In the genomic region with DNA sequence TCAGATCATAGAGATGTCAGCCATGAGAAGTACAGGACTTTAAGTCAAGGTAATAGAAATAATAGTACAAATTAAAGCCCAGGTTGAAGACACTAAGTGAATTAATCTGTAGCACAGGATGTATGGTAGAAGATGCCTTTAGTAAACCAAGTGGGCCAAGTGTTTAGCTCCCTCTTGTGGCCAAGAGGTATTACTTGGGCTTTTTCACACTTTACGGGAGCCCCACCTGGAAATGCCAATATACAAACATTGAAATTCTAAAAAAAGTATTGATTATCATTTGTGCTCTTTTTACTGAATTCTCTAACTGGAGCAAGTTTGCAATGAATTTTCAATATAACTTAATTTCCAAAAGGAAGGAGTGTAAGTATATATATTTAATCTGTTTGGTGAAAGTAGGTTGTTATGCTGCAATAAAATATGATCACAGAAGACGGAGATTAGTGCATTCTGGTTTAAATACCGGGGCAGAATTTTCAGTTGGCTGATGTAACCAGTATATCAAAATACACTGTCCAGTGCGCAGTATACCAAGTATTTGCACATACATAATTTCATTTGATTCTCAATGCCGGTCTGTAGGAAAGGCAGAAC, we compare ENCODE assay signal across 8 cellular contexts.
DNase-seq lines count a peak whose midpoint lies in the region; ATAC-seq, FAIRE-seq and TF ChIP-seq lines count a peak whose summit lies in the region.

No MANE protein-coding gene starts in this region.

- no peak overlapping the region for H3K27ac ChIP-seq in cardiac muscle cell
- no peak overlapping the region for H3K27ac ChIP-seq in left lung
- H3K27ac ChIP-seq in vagina = no peak overlapping the region

- in situ Hi-C loops in T47D (cut with HindIII; ENCODE audit: low pct_unique_long_range_greater_than_20kb, low sequenced_read_pairs) = no loop called here

- DNase-seq in cardiac muscle cell (ENCODE audit: low read depth in 1 of 2, low spot score in 1 of 2) (peak; percentile 66 to 72), cardiac septum (ENCODE audit: low spot score) (no peak), HS-5 (ENCODE audit: low read depth) (peak; percentile 16), RCC 7860 (ENCODE audit: low spot score) (peak; percentile 10), T47D (ENCODE audit: low read depth in 1 of 2, low spot score in 1 of 2) (peak; percentile 35 to 74), left lung (no peak), vagina (ENCODE audit: extremely low spot score in 2 of 2) (no peak)

- H3K4me3 ChIP-seq in cardiac muscle cell (no peak overlapping the region), left lung (no peak overlapping the region), vagina (no peak overlapping the region)

- no peaks in the 10 kb centered on the region for H3K27me3 ChIP-seq in cardiac muscle cell
- no peaks in the 10 kb centered on the region for H3K27me3 ChIP-seq in left lung
- no peaks in the 10 kb centered on the region for H3K27me3 ChIP-seq in vagina

- TF ChIP-seq CTCF in cardiac muscle cell (IDR thresholded peaks at IDR 0.05; ENCODE audit: low read depth, low read length) = peak; percentile 78
- TF ChIP-seq CTCF in left lung (IDR thresholded peaks at IDR 0.05) = peak; percentile 70 to 75
- peak; percentile 49 to 62 (median 56) for TF ChIP-seq CTCF in vagina (IDR thresholded peaks at IDR 0.05)

- intact Hi-C loops in cardiac septum (cut with DNase I) = no loop called here
- intact Hi-C loops in left lung (cut with DNase I) = no loop called here
- intact Hi-C loops in vagina (cut with DNase I) = no loop called here

- no peak for FAIRE-seq in RCC 7860 (lab: Jason Lieb, UNC)

- H3K36me3 ChIP-seq in cardiac muscle cell = no peaks in the 10 kb centered on the region
- no peaks in the 10 kb centered on the region for H3K36me3 ChIP-seq in left lung
- no peaks in the 10 kb centered on the region for H3K36me3 ChIP-seq in vagina

- H3K4me1 ChIP-seq in cardiac muscle cell (ENCODE audit: low read depth) (no peaks in the 10 kb centered on the region), left lung (peaks cover 0 to 10% of the 10 kb centered on the region in 2 donors), vagina (no peaks in the 10 kb centered on the region)

- H3K9me3 ChIP-seq in cardiac muscle cell (ENCODE audit: low read depth) = no peaks in the 10 kb centered on the region
- H3K9me3 ChIP-seq in left lung = peaks cover 0 to 2% of the 10 kb centered on the region in 2 donors
- no peaks in the 10 kb centered on the region for H3K9me3 ChIP-seq in vagina

- TF ChIP-seq POLR2A in vagina (IDR thresholded peaks at IDR 0.05) = no peak

- ATAC-seq in GM21528 (IDR thresholded peaks at IDR 0.05; ENCODE audit: low FRiP score, unreplicated experiment) (peak; percentile 89), left lung (peak; percentile 87)

Comparison
In these comparisons a context has a peak if more than half of its experiments do, and no peak if none do; other contexts are left out.
1. DNase-seq: peak in cardiac muscle cell (2 of 2), HS-5 (single experiment), RCC 7860 (single experiment) and T47D (2 of 2); none in cardiac septum (single experiment), left lung (0 of 2) and vagina (0 of 2).
2. Peak in every context shown above with its lines, with median percentiles within 50 percentile points of each other: CTCF ChIP-seq.